ENCODE assay signal across 10 cellular contexts in the genomic region with DNA sequence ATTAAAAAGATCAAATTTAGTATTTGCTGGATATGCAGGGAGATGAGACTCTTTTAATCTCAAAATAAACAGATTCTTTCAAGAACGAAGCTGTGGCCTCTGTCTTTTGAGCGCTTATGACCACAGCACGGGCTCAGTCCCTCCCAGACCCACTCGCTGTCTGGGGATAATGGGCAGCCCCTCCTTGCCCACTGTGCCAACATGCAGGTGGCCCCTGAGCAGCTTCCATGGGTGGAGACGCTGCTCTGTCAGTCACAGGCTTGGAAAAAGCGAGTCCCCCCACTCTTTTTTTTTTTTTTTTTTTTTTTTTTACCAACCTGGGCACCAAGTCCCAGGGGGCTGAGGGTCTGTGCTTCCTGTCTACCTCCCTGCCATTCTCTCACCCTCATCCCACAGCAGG.
A peak's percentile ranks its signal among the peaks of the same experiment; 100 is the strongest.
DNase-seq lines count a peak whose midpoint lies in the region; ATAC-seq and TF ChIP-seq lines count a peak whose summit lies in the region.
"Had no signal": no experiment of that assay in that cellular context is flagged by ENCODE, and none has a peak within 500 bp of the region (broad histone marks: within the 10 kb centered on the region; RNA-seq: fewer than 3 reads in every experiment).

No MANE protein-coding gene starts in this region.

- H3K4me3 Mint-ChIP-seq in activated CD4-positive, alpha-beta T cell treated with anti-CD3 and anti-CD28 coated beads, Interleukin-2, amount 10 ng/mL, durations not matched to agents 24 days and 14 days = no peak overlapping the region
- H3K4me3 Mint-ChIP-seq in MCF 10A (ENCODE audit: unreplicated experiment) (no peak overlapping the region), type B pancreatic cell (peak overlapping the region; percentile 30)

- BruUV-seq in MCF 10A (replicated peaks; lab: Mats Ljungman, UMichigan) = no TSS peak

- H4K8ac ChIP-seq in mesendoderm (ENCODE audit: low read depth, low read length) = no peak overlapping the region

- no CpG with 5 or more reads among the region's 6 CpGs for WGBS in mesendoderm (ENCODE audit: extremely low coverage, insufficient coverage, low lambda C conversion rate)

- H3K18ac ChIP-seq in mesendoderm (ENCODE audit: low read length) = peak overlapping the region; percentile 54

- no peaks in the 10 kb centered on the region for H3K9me3 Mint-ChIP-seq in activated CD4-positive, alpha-beta T cell treated with anti-CD3 and anti-CD28 coated beads, Interleukin-2, amount 10 ng/mL, durations not matched to agents 24 days and 14 days
- H3K9me3 Mint-ChIP-seq in MCF 10A (ENCODE audit: unreplicated experiment) = no peaks in the 10 kb centered on the region
- H3K9me3 Mint-ChIP-seq in type B pancreatic cell = no peaks in the 10 kb centered on the region

- CTCF ChIA-PET in MCF 10A (lab: Yijun Ruan, JAX) = interaction anchor here (0.6 to 0.8 kb wide), 5 partner anchors 15 to 410 kb away, joined by 3 to 4 read pairs (median 4); no protein-coding TSS in a partner anchor

- no peak overlapping the region for H3K4me3 ChIP-seq in mesendoderm (ENCODE audit: low read length)
- H3K4me3 ChIP-seq: K562 had no signal

- no peaks in the 10 kb centered on the region for H3K79me2 ChIP-seq in mesendoderm (ENCODE audit: control insufficient read depth, insufficient read depth, low read length)

- H3K4me1 Mint-ChIP-seq in activated CD4-positive, alpha-beta T cell treated with anti-CD3 and anti-CD28 coated beads, Interleukin-2, amount 10 ng/mL, durations not matched to agents 24 days and 14 days = peaks cover 9% of the 10 kb centered on the region
- H3K4me1 Mint-ChIP-seq in MCF 10A (ENCODE audit: insufficient read depth, unreplicated experiment) (peaks cover 11% of the 10 kb centered on the region), type B pancreatic cell (ENCODE audit: unreplicated experiment) (peaks cover 37% of the 10 kb centered on the region)

- H4K5ac ChIP-seq in mesendoderm (ENCODE audit: low read length) = no peak overlapping the region

- no peak overlapping the region for H2BK120ac ChIP-seq in mesendoderm (ENCODE audit: low read depth, low read length)

- peak overlapping the region; percentile 72 for H3K4ac ChIP-seq in mesendoderm (ENCODE audit: low read depth, low read length)

- H2AK5ac ChIP-seq in mesendoderm (ENCODE audit: low read length) = peak overlapping the region; percentile 82

- H3K79me1 ChIP-seq in mesendoderm (ENCODE audit: low read length) = no peaks in the 10 kb centered on the region

- no peaks in the 10 kb centered on the region for H3K27me3 ChIP-seq in mesendoderm (ENCODE audit: insufficient read depth, low read length, poor library complexity)

- H3K27ac Mint-ChIP-seq in activated CD4-positive, alpha-beta T cell treated with anti-CD3 and anti-CD28 coated beads, Interleukin-2, amount 10 ng/mL, durations not matched to agents 24 days and 14 days = peak overlapping the region; percentile 90
- H3K27ac Mint-ChIP-seq in MCF 10A (ENCODE audit: low read depth, unreplicated experiment) (peak overlapping the region; percentile 95), type B pancreatic cell (peak overlapping the region; percentile 68)

- H3K4me1 ChIP-seq in mesendoderm (ENCODE audit: control insufficient read depth, low read depth, low read length) = peaks cover 13% of the 10 kb centered on the region

- intact Hi-C loops in activated CD4-positive, alpha-beta T cell treated with anti-CD3 and anti-CD28 coated beads, Interleukin-2, amount 10 ng/mL, durations not matched to agents 24 days and 14 days (cut with micrococcal nuclease) = no loop called here
- intact Hi-C loops in MCF 10A (cut with micrococcal nuclease) = no loop called here

- no peak for DNase-seq in activated CD4-positive, alpha-beta T cell treated with anti-CD3 and anti-CD28 coated beads, Interleukin-2, amount 10 ng/mL, durations not matched to agents 24 days and 14 days
- no peak for DNase-seq in activated CD4-positive, alpha-beta T cell treated with anti-CD3 and anti-CD28 coated beads, Interleukin-2, amount 50 U/mL, for 1 hour
- no peak for DNase-seq in MCF 10A (ENCODE audit: unreplicated experiment)
- DNase-seq in mesendoderm = no peak
- no peak for DNase-seq in type B pancreatic cell (ENCODE audit: extremely low spot score, unreplicated experiment)
- no peak for DNase-seq in NCI-H82 treated with DMSO at 0.1 percent for 48 hours (lab: John Stamatoyannopoulos, UW; ENCODE audit: unreplicated experiment)
- DNase-seq: activated gamma-delta T cell had no signal

- no peak overlapping the region for H3K23ac ChIP-seq in mesendoderm (ENCODE audit: low read length)

- no peak for ATAC-seq in GM19324 (IDR thresholded peaks at IDR 0.05; ENCODE audit: low FRiP score, unreplicated experiment)
- no peak for ATAC-seq in HG02678 (IDR thresholded peaks at IDR 0.05; ENCODE audit: unreplicated experiment)

- H2BK15ac ChIP-seq in mesendoderm (replicated peaks; ENCODE audit: low read depth) = no peak overlapping the region

- no peak overlapping the region for H3K4me2 ChIP-seq in mesendoderm (ENCODE audit: low read length)

- H3K27me3 Mint-ChIP-seq in activated CD4-positive, alpha-beta T cell treated with anti-CD3 and anti-CD28 coated beads, Interleukin-2, amount 10 ng/mL, durations not matched to agents 24 days and 14 days = peaks cover 3% of the 10 kb centered on the region
- H3K27me3 Mint-ChIP-seq in MCF 10A (ENCODE audit: insufficient read depth, unreplicated experiment) = no peaks in the 10 kb centered on the region
- peaks cover 10% of the 10 kb centered on the region for H3K27me3 Mint-ChIP-seq in type B pancreatic cell

- H3K9ac ChIP-seq in mesendoderm (ENCODE audit: low read length) = peak overlapping the region; percentile 27

- TF ChIP-seq CTCF in MCF 10A (IDR thresholded peaks at IDR 0.05; ENCODE audit: unreplicated experiment) (no peak), type B pancreatic cell (conservative IDR thresholded peaks at IDR 0.05) (no peak)

- H3K27ac ChIP-seq in mesendoderm (ENCODE audit: low read depth, low read length) = peak overlapping the region; percentile 33

- no peaks in the 10 kb centered on the region for H3K36me3 ChIP-seq in mesendoderm (ENCODE audit: control insufficient read depth, insufficient read depth, low read length)

- H3K56ac ChIP-seq in mesendoderm (ENCODE audit: low read length) = peak overlapping the region; percentile 76

- H3K36me3 Mint-ChIP-seq in activated CD4-positive, alpha-beta T cell treated with anti-CD3 and anti-CD28 coated beads, Interleukin-2, amount 10 ng/mL, durations not matched to agents 24 days and 14 days (ENCODE audit: low read depth) = no peaks in the 10 kb centered on the region
- H3K36me3 Mint-ChIP-seq in MCF 10A (ENCODE audit: insufficient read depth, unreplicated experiment) = peaks cover 7% of the 10 kb centered on the region
- no peaks in the 10 kb centered on the region for H3K36me3 Mint-ChIP-seq in type B pancreatic cell

- H2BK5ac ChIP-seq in mesendoderm (ENCODE audit: low read length) = peak overlapping the region; percentile 35

- POLR2A ChIA-PET in MCF 10A (lab: Yijun Ruan, JAX) = interaction anchor here (1.2 kb wide), 1 partner anchor 49 kb away, joined by 3 read pairs; no protein-coding TSS in a partner anchor
